Comparison of ENCODE assay signal across 19 cellular contexts in the genomic region with DNA sequence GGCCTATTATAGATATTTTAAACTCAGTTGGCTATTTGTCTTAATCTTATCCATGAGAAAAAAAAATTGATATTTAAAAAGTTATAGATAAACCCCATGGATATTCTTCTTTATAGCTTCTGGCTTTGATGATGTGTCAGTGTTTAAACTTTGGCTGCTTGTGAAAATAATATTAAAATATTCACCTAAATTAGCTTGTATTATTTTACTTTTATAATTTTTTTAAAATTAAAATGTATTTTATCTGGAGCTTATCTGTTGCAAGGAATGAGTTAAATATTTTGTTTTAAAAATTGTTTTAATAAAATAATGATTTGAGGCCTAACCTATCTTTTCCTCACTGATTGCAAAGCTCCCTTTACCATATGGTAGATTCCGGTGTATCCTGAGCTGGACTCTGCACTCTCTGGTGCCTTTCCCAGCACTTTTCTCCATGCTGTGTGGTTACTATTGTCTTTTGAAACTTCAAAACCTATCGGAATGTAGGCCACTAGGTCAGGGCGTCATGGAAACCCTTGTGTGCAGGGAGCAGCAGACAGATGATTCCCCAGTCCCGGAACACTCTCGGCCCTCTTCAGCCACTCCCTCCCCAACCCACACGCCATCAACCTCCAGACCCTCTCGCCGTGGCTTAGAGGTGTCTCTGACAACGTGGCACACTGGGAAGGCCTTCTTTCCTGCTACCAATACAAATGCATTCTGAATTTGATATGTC.
DNase-seq lines count a peak whose midpoint lies in the region; ATAC-seq, FAIRE-seq and TF ChIP-seq lines count a peak whose summit lies in the region.
"Had no signal": no experiment of that assay in that cellular context is flagged by ENCODE, and none has a peak within 500 bp of the region (broad histone marks: within the 10 kb centered on the region; RNA-seq: fewer than 3 reads in every experiment).

No MANE protein-coding gene starts in this region.

- no peaks in the 10 kb centered on the region for H4K20me1 ChIP-seq in GM23248 (ENCODE audit: insufficient read depth)

- H2AFZ ChIP-seq in GM23248 = no peak overlapping the region

- H3K4me3 Mint-ChIP-seq in brain (peak overlapping the region in 3 of 5 experiments; percentile 5 to 35 (median 10)), nephron progenitor cell (peak overlapping the region; percentile 23)

- ATAC-seq in HG03520 (IDR thresholded peaks at IDR 0.05; ENCODE audit: unreplicated experiment) (no peak), GM21367 (IDR thresholded peaks at IDR 0.05; ENCODE audit: unreplicated experiment) (no peak)
- ATAC-seq: SK-N-SH treated with all-trans-retinoic acid at 6 μM for 48 hours had no signal

- no peaks in the 10 kb centered on the region for H3K4me1 ChIP-seq in GM23248 (ENCODE audit: insufficient read depth)
- H3K4me1 ChIP-seq: Caco-2 had no signal

- no peaks in the 10 kb centered on the region for H3K27me3 ChIP-seq in GM23248 (replicated peaks; ENCODE audit: insufficient read depth)

- no peak overlapping the region for H3K4me2 ChIP-seq in GM23248 (ENCODE audit: unreplicated experiment)
- H3K4me2 ChIP-seq: KMS-11 had no signal

- H3K9me2 ChIP-seq in GM23248 (ENCODE audit: insufficient read depth) = no peaks in the 10 kb centered on the region

- H3K36me3 Mint-ChIP-seq in brain (no peaks in the 10 kb centered on the region), nephron progenitor cell (ENCODE audit: low read depth) (no peaks in the 10 kb centered on the region)

- 23 to 26% methylated on average over 9 of the region's 9 CpGs for WGBS in GM23248 (ENCODE audit: low coverage in 1 of 2, low lambda C conversion rate in 2 of 2, missing lambda C conversion rate in 2 of 2), 2 experiments

- DNase-seq in AG10803 (ENCODE audit: low read depth) = peak; percentile 16
- peak; percentile 2 for DNase-seq in GM23248
- peak; percentile 7 for DNase-seq in nephron progenitor cell
- no peak for DNase-seq in GM19239 (ENCODE audit: insufficient read length, low spot score)
- no peak for DNase-seq in foreskin melanocyte
- DNase-seq: Caco-2, NCI-H1092, NCI-H146, NCI-H2107, NCI-H446, OCI-M1, SHP77 treated with DMSO at 0.1 percent for 48 hours had no signal

- in situ Hi-C loops in GM23248 (cut with MboI) = no loop called here

- H3K27me3 Mint-ChIP-seq in brain (peaks cover 2% of the 10 kb centered on the region), nephron progenitor cell (ENCODE audit: low read depth, poor library complexity) (peaks cover 6% of the 10 kb centered on the region)

- peak overlapping the region; percentile 7 to 47 (median 26) for H3K27ac Mint-ChIP-seq in brain
- peak overlapping the region; percentile 69 for H3K27ac Mint-ChIP-seq in nephron progenitor cell

- no peak overlapping the region for H3K27ac ChIP-seq in GM23248
- H3K27ac ChIP-seq: KMS-11 had no signal

- no peak for FAIRE-seq in GM19239 (lab: Jason Lieb, UNC)
- FAIRE-seq: A204.1, H54 had no signal

- no peak for TF ChIP-seq CTCF in AG10803 (conservative IDR thresholded peaks at IDR 0.05; ENCODE audit: low read length)
- no peak for TF ChIP-seq CTCF in brain (conservative IDR thresholded peaks at IDR 0.05)
- no peak for TF ChIP-seq CTCF in nephron progenitor cell (IDR thresholded peaks at IDR 0.05)

- H3K4me3 ChIP-seq in AG10803 (ENCODE audit: low read length) (no peak overlapping the region), GM23248 (no peak overlapping the region)

- H3K79me2 ChIP-seq in GM23248 (ENCODE audit: insufficient read depth) = no peaks in the 10 kb centered on the region

- H3K4me1 Mint-ChIP-seq in brain = peaks cover 9% of the 10 kb centered on the region
- peaks cover 23% of the 10 kb centered on the region for H3K4me1 Mint-ChIP-seq in nephron progenitor cell

- no peaks in the 10 kb centered on the region for H3K36me3 ChIP-seq in GM23248 (ENCODE audit: low read depth)

- no peak overlapping the region for H3K9ac ChIP-seq in GM23248
- H3K9ac ChIP-seq: KMS-11 had no signal

- no peaks in the 10 kb centered on the region for H3F3A ChIP-seq in GM23248 (ENCODE audit: insufficient read depth)

- H3K9me3 Mint-ChIP-seq in brain (peaks cover 0 to 10% (median 4%) of the 10 kb centered on the region in 5 experiments), nephron progenitor cell (peaks cover 29% of the 10 kb centered on the region)

- no peaks in the 10 kb centered on the region for H3K9me3 ChIP-seq in GM23248 (ENCODE audit: low read depth)

Comparison
In these comparisons a context has a peak if more than half of its experiments do, and no peak if none do; other contexts are left out.
1. DNase-seq: peak in AG10803 (single experiment), GM23248 (single experiment) and nephron progenitor cell (single experiment); none in GM19239 (single experiment) and foreskin melanocyte (single experiment).